Comparison of ENCODE assay signal across 8 cellular contexts in genomic region chr3:179768080-179768479, GRCh38.
A peak's percentile ranks its signal among the peaks of the same experiment; 100 is the strongest.
DNase-seq lines count a peak whose midpoint lies in the region; ATAC-seq and TF ChIP-seq lines count a peak whose summit lies in the region.

No MANE protein-coding gene starts in this region.

- no peak overlapping the region for H3K27ac ChIP-seq in SK-N-MC

- no peaks in the 10 kb centered on the region for H3K36me3 ChIP-seq in Caco-2 (ENCODE audit: control insufficient read depth, insufficient read depth, low read length)
- H3K36me3 ChIP-seq in SK-N-MC (ENCODE audit: insufficient read depth, low read length) = peaks cover 42% of the 10 kb centered on the region

- no peak overlapping the region for H3K27ac Mint-ChIP-seq in Caco-2 (ENCODE audit: unreplicated experiment)
- H3K27ac Mint-ChIP-seq in stimulated activated naive B cell treated with anti-CD40 and anti-IgM and Interleukin-4, amounts not matched to agents 10 μg/mL and 1 μg/mL and 100 μg/mL, for 72 hours = no peak overlapping the region

- intact Hi-C loops in Caco-2 (cut with micrococcal nuclease; ENCODE audit: unreplicated experiment) = loop anchor here (1.0 to 5.0 kb wide), 5 partner anchors 44 to 827 kb away; no protein-coding TSS in a partner anchor
- intact Hi-C loops in sciatic nerve (cut with DNase I) = loop anchor here (2.0 kb wide), 1 partner anchor 23 kb away; no protein-coding TSS in a partner anchor

- H3K4me3 Mint-ChIP-seq in Caco-2 (ENCODE audit: unreplicated experiment) = no peak overlapping the region
- H3K4me3 Mint-ChIP-seq in stimulated activated naive B cell treated with anti-CD40 and anti-IgM and Interleukin-4, amounts not matched to agents 10 μg/mL and 1 μg/mL and 100 μg/mL, for 72 hours = no peak overlapping the region

- no peaks in the 10 kb centered on the region for H3K27me3 ChIP-seq in Caco-2 (replicated peaks; ENCODE audit: control insufficient read depth, insufficient read depth, low read length)

- no peaks in the 10 kb centered on the region for H3K4me1 ChIP-seq in Caco-2

- H3K36me3 Mint-ChIP-seq in Caco-2 (ENCODE audit: insufficient read depth, unreplicated experiment) = peaks cover 14% of the 10 kb centered on the region
- peaks cover 29 to 50% of the 10 kb centered on the region in 2 donors for H3K36me3 Mint-ChIP-seq in stimulated activated naive B cell treated with anti-CD40 and anti-IgM and Interleukin-4, amounts not matched to agents 10 μg/mL and 1 μg/mL and 100 μg/mL, for 72 hours

- H3K27me3 Mint-ChIP-seq in Caco-2 (ENCODE audit: insufficient read depth, unreplicated experiment) = no peaks in the 10 kb centered on the region
- no peaks in the 10 kb centered on the region for H3K27me3 Mint-ChIP-seq in stimulated activated naive B cell treated with anti-CD40 and anti-IgM and Interleukin-4, amounts not matched to agents 10 μg/mL and 1 μg/mL and 100 μg/mL, for 72 hours

- CTCF ChIA-PET in Caco-2 (lab: Charles Lee) = interaction anchor here (0.7 to 1.4 kb wide), 6 partner anchors 29 to 161 kb away, joined by 3 to 8 read pairs (median 4); no protein-coding TSS in a partner anchor

- H3K4me3 ChIP-seq in Caco-2 (ENCODE audit: low read depth, low read length) (no peak overlapping the region), SK-N-MC (no peak overlapping the region)

- BruUV-seq in Caco-2 (replicated peaks; lab: Mats Ljungman, UMichigan) = no TSS peak

- ATAC-seq in sciatic nerve = no peak
- ATAC-seq in stimulated activated naive B cell treated with anti-CD40 and anti-IgM and Interleukin-4, amounts not matched to agents 10 μg/mL and 1 μg/mL and 100 μg/mL, for 72 hours (replicated peaks) = no peak

- DNase-seq in Caco-2 (peak; percentile 45 to 63), HS-5 (ENCODE audit: low read depth) (peak; percentile 80), SK-N-MC (ENCODE audit: low read depth, low spot score) (peak; percentile 45), hepatic stellate cell (ENCODE audit: low spot score) (peak; percentile 66), cerebellum (ENCODE audit: low spot score) (no peak), sciatic nerve (ENCODE audit: low spot score) (no peak)
- no peak for DNase-seq in stimulated activated naive B cell treated with anti-CD40 and anti-IgM and Interleukin-4, amounts not matched to agents 10 μg/mL and 1 μg/mL and 100 μg/mL, for 72 hours
- no peak for DNase-seq in activated T-cell treated with anti-CD3 and anti-CD28 coated beads, Interleukin-2, amount 50 U/mL, for 1 hour

- no peaks in the 10 kb centered on the region for H3K9me3 Mint-ChIP-seq in Caco-2 (ENCODE audit: unreplicated experiment)
- H3K9me3 Mint-ChIP-seq in stimulated activated naive B cell treated with anti-CD40 and anti-IgM and Interleukin-4, amounts not matched to agents 10 μg/mL and 1 μg/mL and 100 μg/mL, for 72 hours = no peaks in the 10 kb centered on the region

- no peaks in the 10 kb centered on the region for H3K4me1 Mint-ChIP-seq in Caco-2 (ENCODE audit: low read depth, unreplicated experiment)
- peaks cover 0 to 3% of the 10 kb centered on the region in 2 donors for H3K4me1 Mint-ChIP-seq in stimulated activated naive B cell treated with anti-CD40 and anti-IgM and Interleukin-4, amounts not matched to agents 10 μg/mL and 1 μg/mL and 100 μg/mL, for 72 hours

- POLR2A ChIA-PET in Caco-2 (lab: Charles Lee) = no interaction called here

- peak; percentile 34 to 65 for TF ChIP-seq CTCF in Caco-2 (IDR thresholded peaks at IDR 0.05; ENCODE audit: insufficient read depth in 1 of 2, low read depth in 1 of 2, low read length in 1 of 2, severe bottlenecking in 1 of 2, unreplicated experiment in 1 of 2)

- H3K9me3 ChIP-seq in Caco-2 = no peaks in the 10 kb centered on the region
- H3K9me3 ChIP-seq in SK-N-MC (ENCODE audit: low read depth, low read length) = no peaks in the 10 kb centered on the region

- H3K9ac ChIP-seq in SK-N-MC (ENCODE audit: insufficient read length) = no peak overlapping the region

Comparison
In these comparisons a context has a peak if more than half of its experiments do, and no peak if none do; other contexts are left out.
1. DNase-seq: peak in Caco-2 (2 of 2), HS-5 (single experiment), SK-N-MC (single experiment) and hepatic stellate cell (single experiment); none in cerebellum (single experiment), sciatic nerve (single experiment), stimulated activated naive B cell treated with anti-CD40 and anti-IgM and Interleukin-4, amounts not matched to agents 10 μg/mL and 1 μg/mL and 100 μg/mL, for 72 hours (single experiment) and activated T-cell treated with anti-CD3 and anti-CD28 coated beads, Interleukin-2, amount 50 U/mL, for 1 hour (single experiment).